2 cellular contexts compared by ENCODE assay signal in the genomic region with DNA sequence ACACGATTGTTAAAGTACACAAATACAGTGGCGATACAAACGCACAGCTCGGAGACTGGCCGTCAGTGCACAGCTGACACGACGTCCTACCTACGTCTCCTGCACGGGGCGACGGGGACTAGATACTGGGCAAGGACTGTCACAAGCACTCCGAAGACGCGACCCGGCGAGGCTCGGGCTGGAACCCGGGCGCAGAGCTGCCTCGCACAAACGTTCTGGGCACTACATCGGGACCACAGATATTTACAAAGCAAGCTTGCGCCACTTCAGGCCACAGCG.
TF ChIP-seq lines count a peak whose summit lies in the region.

No MANE protein-coding gene starts in this region.

TF ChIP-seq in A549, 52 proteins besides CTCF, POLR2A, EP300 and RAD21:
- TF ChIP-seq RARB (CRISPR knock-in tag; IDR thresholded peaks at IDR 0.05) (no peak), NR3C1 (IDR thresholded peaks at IDR 0.05) (no peak), HEYL (CRISPR knock-in tag; IDR thresholded peaks at IDR 0.05) (no peak), HDAC2 (IDR thresholded peaks at IDR 0.05) (no peak), HOXB5 (CRISPR knock-in tag; IDR thresholded peaks at IDR 0.05) (no peak), MAFK (IDR thresholded peaks at IDR 0.05; ENCODE audit: partially characterized antibody) (no peak), FOXS1 (CRISPR knock-in tag; IDR thresholded peaks at IDR 0.05) (no peak), PHF8 (IDR thresholded peaks at IDR 0.05; ENCODE audit: borderline replicate concordance, low read depth) (no peak), MYC (IDR thresholded peaks at IDR 0.05; ENCODE audit: borderline replicate concordance, low read length) (no peak), ZFP36 (IDR thresholded peaks at IDR 0.05; ENCODE audit: borderline replicate concordance, partially characterized antibody) (no peak), ESRRA (IDR thresholded peaks at IDR 0.05; ENCODE audit: borderline replicate concordance, low read length) (no peak), TFCP2L1 (CRISPR knock-in tag; IDR thresholded peaks at IDR 0.05) (no peak), SMC3 (IDR thresholded peaks at IDR 0.05) (no peak)
- TF ChIP-seq, protein P1, sequence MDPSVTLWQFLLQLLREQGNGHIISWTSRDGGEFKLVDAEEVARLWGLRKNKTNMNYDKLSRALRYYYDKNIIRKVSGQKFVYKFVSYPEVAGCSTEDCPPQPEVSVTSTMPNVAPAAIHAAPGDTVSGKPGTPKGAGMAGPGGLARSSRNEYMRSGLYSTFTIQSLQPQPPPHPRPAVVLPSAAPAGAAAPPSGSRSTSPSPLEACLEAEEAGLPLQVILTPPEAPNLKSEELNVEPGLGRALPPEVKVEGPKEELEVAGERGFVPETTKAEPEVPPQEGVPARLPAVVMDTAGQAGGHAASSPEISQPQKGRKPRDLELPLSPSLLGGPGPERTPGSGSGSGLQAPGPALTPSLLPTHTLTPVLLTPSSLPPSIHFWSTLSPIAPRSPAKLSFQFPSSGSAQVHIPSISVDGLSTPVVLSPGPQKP (IDR thresholded peaks at IDR 0.05; ENCODE audit: low read depth, low read length), result no peak
- TF ChIP-seq, protein P2, sequence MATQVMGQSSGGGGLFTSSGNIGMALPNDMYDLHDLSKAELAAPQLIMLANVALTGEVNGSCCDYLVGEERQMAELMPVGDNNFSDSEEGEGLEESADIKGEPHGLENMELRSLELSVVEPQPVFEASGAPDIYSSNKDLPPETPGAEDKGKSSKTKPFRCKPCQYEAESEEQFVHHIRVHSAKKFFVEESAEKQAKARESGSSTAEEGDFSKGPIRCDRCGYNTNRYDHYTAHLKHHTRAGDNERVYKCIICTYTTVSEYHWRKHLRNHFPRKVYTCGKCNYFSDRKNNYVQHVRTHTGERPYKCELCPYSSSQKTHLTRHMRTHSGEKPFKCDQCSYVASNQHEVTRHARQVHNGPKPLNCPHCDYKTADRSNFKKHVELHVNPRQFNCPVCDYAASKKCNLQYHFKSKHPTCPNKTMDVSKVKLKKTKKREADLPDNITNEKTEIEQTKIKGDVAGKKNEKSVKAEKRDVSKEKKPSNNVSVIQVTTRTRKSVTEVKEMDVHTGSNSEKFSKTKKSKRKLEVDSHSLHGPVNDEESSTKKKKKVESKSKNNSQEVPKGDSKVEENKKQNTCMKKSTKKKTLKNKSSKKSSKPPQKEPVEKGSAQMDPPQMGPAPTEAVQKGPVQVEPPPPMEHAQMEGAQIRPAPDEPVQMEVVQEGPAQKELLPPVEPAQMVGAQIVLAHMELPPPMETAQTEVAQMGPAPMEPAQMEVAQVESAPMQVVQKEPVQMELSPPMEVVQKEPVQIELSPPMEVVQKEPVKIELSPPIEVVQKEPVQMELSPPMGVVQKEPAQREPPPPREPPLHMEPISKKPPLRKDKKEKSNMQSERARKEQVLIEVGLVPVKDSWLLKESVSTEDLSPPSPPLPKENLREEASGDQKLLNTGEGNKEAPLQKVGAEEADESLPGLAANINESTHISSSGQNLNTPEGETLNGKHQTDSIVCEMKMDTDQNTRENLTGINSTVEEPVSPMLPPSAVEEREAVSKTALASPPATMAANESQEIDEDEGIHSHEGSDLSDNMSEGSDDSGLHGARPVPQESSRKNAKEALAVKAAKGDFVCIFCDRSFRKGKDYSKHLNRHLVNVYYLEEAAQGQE (IDR thresholded peaks at IDR 0.05), result no peak
- TF ChIP-seq, protein P3, sequence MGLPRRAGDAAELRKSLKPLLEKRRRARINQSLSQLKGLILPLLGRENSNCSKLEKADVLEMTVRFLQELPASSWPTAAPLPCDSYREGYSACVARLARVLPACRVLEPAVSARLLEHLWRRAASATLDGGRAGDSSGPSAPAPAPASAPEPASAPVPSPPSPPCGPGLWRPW (IDR thresholded peaks at IDR 0.05), result no peak
- TF ChIP-seq, protein P4, sequence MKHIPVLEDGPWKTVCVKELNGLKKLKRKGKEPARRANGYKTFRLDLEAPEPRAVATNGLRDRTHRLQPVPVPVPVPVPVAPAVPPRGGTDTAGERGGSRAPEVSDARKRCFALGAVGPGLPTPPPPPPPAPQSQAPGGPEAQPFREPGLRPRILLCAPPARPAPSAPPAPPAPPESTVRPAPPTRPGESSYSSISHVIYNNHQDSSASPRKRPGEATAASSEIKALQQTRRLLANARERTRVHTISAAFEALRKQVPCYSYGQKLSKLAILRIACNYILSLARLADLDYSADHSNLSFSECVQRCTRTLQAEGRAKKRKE (CRISPR knock-in tag; IDR thresholded peaks at IDR 0.05; ENCODE audit: low read depth), result no peak
- TF ChIP-seq, protein P5, sequence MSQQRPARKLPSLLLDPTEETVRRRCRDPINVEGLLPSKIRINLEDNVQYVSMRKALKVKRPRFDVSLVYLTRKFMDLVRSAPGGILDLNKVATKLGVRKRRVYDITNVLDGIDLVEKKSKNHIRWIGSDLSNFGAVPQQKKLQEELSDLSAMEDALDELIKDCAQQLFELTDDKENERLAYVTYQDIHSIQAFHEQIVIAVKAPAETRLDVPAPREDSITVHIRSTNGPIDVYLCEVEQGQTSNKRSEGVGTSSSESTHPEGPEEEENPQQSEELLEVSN (IDR thresholded peaks at IDR 0.05; ENCODE audit: borderline replicate concordance, low read depth), result no peak
- TF ChIP-seq, protein P6, sequence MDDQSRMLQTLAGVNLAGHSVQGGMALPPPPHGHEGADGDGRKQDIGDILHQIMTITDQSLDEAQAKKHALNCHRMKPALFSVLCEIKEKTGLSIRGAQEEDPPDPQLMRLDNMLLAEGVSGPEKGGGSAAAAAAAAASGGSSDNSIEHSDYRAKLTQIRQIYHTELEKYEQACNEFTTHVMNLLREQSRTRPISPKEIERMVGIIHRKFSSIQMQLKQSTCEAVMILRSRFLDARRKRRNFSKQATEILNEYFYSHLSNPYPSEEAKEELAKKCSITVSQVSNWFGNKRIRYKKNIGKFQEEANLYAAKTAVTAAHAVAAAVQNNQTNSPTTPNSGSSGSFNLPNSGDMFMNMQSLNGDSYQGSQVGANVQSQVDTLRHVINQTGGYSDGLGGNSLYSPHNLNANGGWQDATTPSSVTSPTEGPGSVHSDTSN (IDR thresholded peaks at IDR 0.05), result no peak; the same call in none of the 2 replicates

TF ChIP-seq in IMR-90, 13 proteins besides CTCF, POLR2A, EP300 and RAD21:
- TF ChIP-seq FOS (IDR thresholded peaks at IDR 0.05; ENCODE audit: low read depth, low read length) (no peak), NFE2L2 (IDR thresholded peaks at IDR 0.05; ENCODE audit: low read depth, low read length) (no peak), RCOR1 (IDR thresholded peaks at IDR 0.05; ENCODE audit: insufficient replicate concordance, low read length) (no peak), MAFK (IDR thresholded peaks at IDR 0.05; ENCODE audit: low read depth, low read length) (no peak), MAZ (IDR thresholded peaks at IDR 0.05; ENCODE audit: borderline replicate concordance, low read depth, low read length) (no peak), CHD1 (IDR thresholded peaks at IDR 0.05; ENCODE audit: low read depth, low read length) (no peak), RFX5 (IDR thresholded peaks at IDR 0.05; ENCODE audit: low read depth, low read length) (no peak), MXI1 (IDR thresholded peaks at IDR 0.05; ENCODE audit: borderline replicate concordance, low read depth, low read length) (no peak), SMC3 (IDR thresholded peaks at IDR 0.05; ENCODE audit: low read depth, low read length) (no peak), CEBPB (IDR thresholded peaks at IDR 0.05; ENCODE audit: low read depth, low read length) (no peak), BHLHE40 (IDR thresholded peaks at IDR 0.05; ENCODE audit: low read depth, low read length) (no peak)
- TF ChIP-seq, protein P1 (IDR thresholded peaks at IDR 0.05; ENCODE audit: borderline replicate concordance, low read depth, low read length), result no peak
- TF ChIP-seq, protein P7, sequence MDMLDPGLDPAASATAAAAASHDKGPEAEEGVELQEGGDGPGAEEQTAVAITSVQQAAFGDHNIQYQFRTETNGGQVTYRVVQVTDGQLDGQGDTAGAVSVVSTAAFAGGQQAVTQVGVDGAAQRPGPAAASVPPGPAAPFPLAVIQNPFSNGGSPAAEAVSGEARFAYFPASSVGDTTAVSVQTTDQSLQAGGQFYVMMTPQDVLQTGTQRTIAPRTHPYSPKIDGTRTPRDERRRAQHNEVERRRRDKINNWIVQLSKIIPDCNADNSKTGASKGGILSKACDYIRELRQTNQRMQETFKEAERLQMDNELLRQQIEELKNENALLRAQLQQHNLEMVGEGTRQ (IDR thresholded peaks at IDR 0.05; ENCODE audit: low read depth, low read length), result no peak
